In genomic region chr17:78736526-78737079, GRCh38 we compare ENCODE assay signal across 8 cellular contexts. TPM values are rescaled to one million over a fixed set of nuclear protein-coding genes. Genes with fewer than 3 reads are reported as not detected.
DNase-seq lines count a peak whose midpoint lies in the region; ATAC-seq and TF ChIP-seq lines count a peak whose summit lies in the region.

No MANE protein-coding gene starts in this region.

- H3K4me1 ChIP-seq in endodermal cell (ENCODE audit: control insufficient read depth, insufficient read depth, low read length), result peaks cover 42% of the 10 kb centered on the region

- peaks cover 90% of the 10 kb centered on the region for H3K4me1 Mint-ChIP-seq in activated CD4-positive, alpha-beta T cell treated with anti-CD3 and anti-CD28 coated beads, Interleukin-2, amount 10 ng/mL, durations not matched to agents 7 days and 5 days
- peaks cover 60% of the 10 kb centered on the region for H3K4me1 Mint-ChIP-seq in endodermal cell
- peaks cover 91% of the 10 kb centered on the region in 2 donors for H3K4me1 Mint-ChIP-seq in natural killer cell

- in situ Hi-C loops in GM13976 (cut with MboI; ENCODE audit: low sequenced_read_pairs, unreplicated experiment), result no loop called here

- H3K27me3 Mint-ChIP-seq in activated CD4-positive, alpha-beta T cell treated with anti-CD3 and anti-CD28 coated beads, Interleukin-2, amount 10 ng/mL, durations not matched to agents 7 days and 5 days, result no peaks in the 10 kb centered on the region
- no peaks in the 10 kb centered on the region for H3K27me3 Mint-ChIP-seq in endodermal cell (ENCODE audit: insufficient read depth)
- no peaks in the 10 kb centered on the region for H3K27me3 Mint-ChIP-seq in natural killer cell (ENCODE audit: low read depth in 2 of 2)

- ATAC-seq in HG02759 (IDR thresholded peaks at IDR 0.05; ENCODE audit: unreplicated experiment) (peak; percentile 58), natural killer cell (peak; percentile 63 to 82 (median 77)), GM19397 (IDR thresholded peaks at IDR 0.05; ENCODE audit: unreplicated experiment) (no peak)

- H3K36me3 ChIP-seq in endodermal cell (ENCODE audit: control insufficient read depth, insufficient read depth, low read length), result peaks cover 6% of the 10 kb centered on the region

- peak overlapping the region; percentile 89 for H3K27ac Mint-ChIP-seq in activated CD4-positive, alpha-beta T cell treated with anti-CD3 and anti-CD28 coated beads, Interleukin-2, amount 10 ng/mL, durations not matched to agents 7 days and 5 days
- H3K27ac Mint-ChIP-seq in endodermal cell (peak overlapping the region; percentile 86), natural killer cell (peak overlapping the region; percentile 93)

- peak overlapping the region; percentile 37 for H3K9ac ChIP-seq in endodermal cell (ENCODE audit: extremely low read depth, low read length, poor library complexity, severe bottlenecking)

- peaks cover 54% of the 10 kb centered on the region for H3K36me3 Mint-ChIP-seq in activated CD4-positive, alpha-beta T cell treated with anti-CD3 and anti-CD28 coated beads, Interleukin-2, amount 10 ng/mL, durations not matched to agents 7 days and 5 days (ENCODE audit: low read depth)
- H3K36me3 Mint-ChIP-seq in endodermal cell (ENCODE audit: low read depth) (peaks cover 1% of the 10 kb centered on the region), natural killer cell (no peaks in the 10 kb centered on the region)

- DNase-seq in NCI-H2171 (lab: John Stamatoyannopoulos, UW) (peak; percentile 59), endodermal cell (peak; percentile 94), natural killer cell (peak; percentile 53), GM13976 (ENCODE audit: low spot score) (no peak)
- DNase-seq in activated CD4-positive, alpha-beta T cell treated with anti-CD3 and anti-CD28 coated beads, Interleukin-2, amount 10 ng/mL, durations not matched to agents 7 days and 5 days, result peak; percentile 79

- peak; percentile 34; the same call in 2 of the 3 replicates for TF ChIP-seq CTCF in GM12872 (IDR thresholded peaks at IDR 0.05; ENCODE audit: insufficient read depth, low read depth, low read length)
- peak; percentile 40 for TF ChIP-seq CTCF in endodermal cell (conservative IDR thresholded peaks at IDR 0.05)
- TF ChIP-seq CTCF in natural killer cell (IDR thresholded peaks at IDR 0.05), result no peak
- no peak for TF ChIP-seq CTCF in GM13976 (IDR thresholded peaks at IDR 0.05; ENCODE audit: borderline replicate concordance, control extremely low read depth, extremely low read depth, insufficient read depth, missing control alignments)

- H3K27ac ChIP-seq in endodermal cell (ENCODE audit: low read depth, low read length), result no peak overlapping the region

- CTCF ChIA-PET in activated CD4-positive, alpha-beta T cell treated with anti-CD3 and anti-CD28 coated beads, Interleukin-2, amount 10 ng/mL, durations not matched to agents 7 days and 5 days (lab: Charles Lee), result interaction anchor here (1.1 to 2.8 kb wide), 5 partner anchors 11 to 106 kb away, joined by 3 to 10 read pairs (median 4); no protein-coding TSS in a partner anchor

- peak overlapping the region; percentile 61 for H3K4me3 ChIP-seq in endodermal cell (ENCODE audit: low read length)

- POLR2A ChIA-PET in activated CD4-positive, alpha-beta T cell treated with anti-CD3 and anti-CD28 coated beads, Interleukin-2, amount 10 ng/mL, durations not matched to agents 7 days and 5 days (lab: Charles Lee), result interaction anchor here (0.5 to 0.6 kb wide), 2 partner anchors 30 to 380 kb away, joined by 3 read pairs; no protein-coding TSS in a partner anchor

- intact Hi-C loops in natural killer cell (cut with micrococcal nuclease), result loop anchor here (1.0 kb wide), 2 partner anchors 9 to 12 kb away; no protein-coding TSS in a partner anchor

- no peaks in the 10 kb centered on the region for H3K9me3 Mint-ChIP-seq in activated CD4-positive, alpha-beta T cell treated with anti-CD3 and anti-CD28 coated beads, Interleukin-2, amount 10 ng/mL, durations not matched to agents 7 days and 5 days
- no peaks in the 10 kb centered on the region for H3K9me3 Mint-ChIP-seq in endodermal cell
- no peaks in the 10 kb centered on the region for H3K9me3 Mint-ChIP-seq in natural killer cell

- no peaks in the 10 kb centered on the region for H3K27me3 ChIP-seq in endodermal cell (ENCODE audit: control insufficient read depth, insufficient read depth, low read length, poor library complexity, severe bottlenecking)

- 87 to 91% methylated on average over 15 of the region's 15 CpGs for WGBS in endodermal cell (ENCODE audit: insufficient coverage in 1 of 2, insufficient read length in 1 of 2), 2 experiments

- H3K9me3 ChIP-seq in endodermal cell (ENCODE audit: control insufficient read depth, low read length), result no peaks in the 10 kb centered on the region

- H3K4me3 Mint-ChIP-seq in activated CD4-positive, alpha-beta T cell treated with anti-CD3 and anti-CD28 coated beads, Interleukin-2, amount 10 ng/mL, durations not matched to agents 7 days and 5 days, result peak overlapping the region; percentile 84
- H3K4me3 Mint-ChIP-seq in endodermal cell (peak overlapping the region; percentile 47), natural killer cell (peak overlapping the region; percentile 95)

RNA-seq across cellular contexts. Expression of gene CYTH1, which starts 45.5 kb away (rescaled TPM):
- total RNA-seq in activated CD4-positive, alpha-beta T cell treated with anti-CD3 and anti-CD28 coated beads, Interleukin-2, amount 10 ng/mL, durations not matched to agents 7 days and 5 days, result 100 to 1,000 TPM; 244 to 251 TPM
- total RNA-seq in endodermal cell, result 10 to 100 TPM; 23.1 to 27.4 TPM
- polyA plus RNA-seq in endodermal cell (2013, experiment 1 of 2), result 20.3 TPM
- polyA plus RNA-seq in endodermal cell (2013, experiment 2 of 2), result 17.8 TPM
- 100 to 1,000 TPM; 437 to 514 (median 457) TPM for total RNA-seq in natural killer cell

Comparison
In these comparisons a context has a peak if more than half of its experiments do, and no peak if none do; other contexts are left out.
1. CTCF ChIP-seq: peak in GM12872 (single experiment) and endodermal cell (single experiment); none in natural killer cell (single experiment) and GM13976 (single experiment).
2. RNA of gene CYTH1, which starts 45.5 kb away (total RNA-seq): 437 to 514 TPM in natural killer cell and 244 to 251 TPM in activated CD4-positive, alpha-beta T cell treated with anti-CD3 and anti-CD28 coated beads, Interleukin-2, amount 10 ng/mL, durations not matched to agents 7 days and 5 days; 23.1 to 27.4 TPM in endodermal cell; every median in the first group is over 4 times any median in the second.
3. Peak in every context shown above with its lines, with median percentiles within 50 percentile points of each other: H3K27ac Mint-ChIP-seq and H3K4me3 Mint-ChIP-seq.